In the genomic region with DNA sequence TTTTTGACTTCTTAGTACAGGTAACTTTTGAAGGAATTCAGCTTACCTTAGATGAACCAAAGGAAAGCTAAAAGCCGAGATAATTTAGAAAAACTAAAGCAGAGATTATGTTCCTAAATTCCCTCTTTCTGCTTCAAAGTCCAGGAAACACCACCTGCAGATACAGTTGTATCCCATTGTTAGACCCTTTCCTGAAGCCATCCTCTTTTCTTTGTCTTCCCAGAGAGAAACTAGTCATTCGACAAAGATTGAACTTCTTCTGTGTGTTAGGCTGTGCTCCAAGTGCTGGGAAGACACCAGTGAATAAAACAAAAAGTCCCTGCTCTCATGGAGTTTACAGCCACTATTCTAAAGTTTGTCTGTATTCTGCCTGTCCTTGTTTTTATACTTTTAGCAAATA, we compare ENCODE assay signal across 20 cellular contexts.
"Had no signal": no experiment of that assay in that cellular context is flagged by ENCODE, and none has a peak within 500 bp of the region (broad histone marks: within the 10 kb centered on the region; RNA-seq: fewer than 3 reads in every experiment).

No MANE protein-coding gene starts in this region.

- H3K4me3 ChIP-seq: colonic mucosa, esophagus muscularis mucosa, heart right ventricle, left ventricle myocardium inferior, psoas muscle, skin epidermis, tibial nerve had no signal

- H3K36me3 ChIP-seq: colonic mucosa had no signal

- H3K9me3 ChIP-seq: colonic mucosa, esophagus muscularis mucosa, heart right ventricle, left ventricle myocardium inferior, psoas muscle, tibial nerve had no signal

- H3K27ac Mint-ChIP-seq: activated CD4-positive, alpha-beta T cell treated with anti-CD3 and anti-CD28 coated beads, Interleukin-2, amount 10 ng/mL, durations not matched to agents 7 days and 5 days; activated T-cell treated with anti-CD3 and anti-CD28 coated beads, Interleukin-2, amount 50 U/mL, for 72 hours; stimulated activated naive CD8-positive, alpha-beta T cell treated with anti-CD3 and anti-CD28 coated beads, Interleukin-15, Interleukin-2, amounts not matched to agents 100 ng/mL and 50 ng/mL, for 24 hours had no signal

- ATAC-seq: activated CD4-positive, CD25-positive, alpha-beta regulatory T cell treated with anti-CD3 and anti-CD28 coated beads, Interleukin-2, amount 50 U/mL, for 24 hours; activated T-cell treated with anti-CD3 and anti-CD28 coated beads, Interleukin-2, amount 50 U/mL, for 72 hours; heart right ventricle; right cardiac atrium had no signal

- H3K4me1 ChIP-seq: colonic mucosa had no signal

- H3K9me3 Mint-ChIP-seq: activated CD4-positive, alpha-beta T cell treated with anti-CD3 and anti-CD28 coated beads, Interleukin-2, amount 10 ng/mL, durations not matched to agents 7 days and 5 days; activated T-cell treated with anti-CD3 and anti-CD28 coated beads, Interleukin-2, amount 50 U/mL, for 72 hours; central memory CD8-positive, alpha-beta T cell; stimulated activated naive CD8-positive, alpha-beta T cell treated with anti-CD3 and anti-CD28 coated beads, Interleukin-15, Interleukin-2, amounts not matched to agents 100 ng/mL and 50 ng/mL, for 24 hours had no signal

- H3K27ac ChIP-seq: brain microvascular endothelial cell, colonic mucosa, esophagus muscularis mucosa, heart right ventricle, left ventricle myocardium inferior, psoas muscle, skin epidermis, tibial nerve had no signal

- H3K27me3 ChIP-seq: brain microvascular endothelial cell, colonic mucosa, esophagus muscularis mucosa, heart right ventricle, tibial nerve had no signal

- H3K4me3 Mint-ChIP-seq: activated CD4-positive, alpha-beta T cell treated with anti-CD3 and anti-CD28 coated beads, Interleukin-2, amount 10 ng/mL, durations not matched to agents 7 days and 5 days; activated T-cell treated with anti-CD3 and anti-CD28 coated beads, Interleukin-2, amount 50 U/mL, for 72 hours; central memory CD8-positive, alpha-beta T cell; stimulated activated naive CD8-positive, alpha-beta T cell treated with anti-CD3 and anti-CD28 coated beads, Interleukin-15, Interleukin-2, amounts not matched to agents 100 ng/mL and 50 ng/mL, for 24 hours had no signal

- H3K27me3 Mint-ChIP-seq: activated CD4-positive, alpha-beta T cell treated with anti-CD3 and anti-CD28 coated beads, Interleukin-2, amount 10 ng/mL, durations not matched to agents 7 days and 5 days; central memory CD8-positive, alpha-beta T cell; stimulated activated naive CD8-positive, alpha-beta T cell treated with anti-CD3 and anti-CD28 coated beads, Interleukin-15, Interleukin-2, amounts not matched to agents 100 ng/mL and 50 ng/mL, for 24 hours had no signal

- DNase-seq: activated CD4-positive, alpha-beta T cell treated with anti-CD3 and anti-CD28 coated beads, Interleukin-2, amount 10 ng/mL, durations not matched to agents 7 days and 5 days; activated CD8-positive, alpha-beta memory T cell treated with anti-CD3 and anti-CD28 coated beads for 24 hours; activated effector memory CD4-positive, alpha-beta T cell treated with anti-CD3 and anti-CD28 coated beads, Interleukin-2, amount 50 U/mL, for 16 hours; activated naive CD4-positive, alpha-beta T cell treated with anti-CD3 and anti-CD28 coated beads, Interleukin-2, amount 50 U/mL, for 16 hours; activated T-cell treated with anti-CD3 and anti-CD28 coated beads, Interleukin-2, amount 50 U/mL, for 72 hours; aorta; brain microvascular endothelial cell; colonic mucosa; heart right ventricle; kidney glomerular epithelial cell; left ventricle myocardium inferior; psoas muscle; right cardiac atrium; stimulated activated CD4-positive, alpha-beta T cell treated with anti-CD3 and anti-CD28 coated beads, Interleukin-2, amount 100 ng/mL, for 48 hours had no signal
